ENCODE assay signal across 11 cellular contexts in the genomic region with DNA sequence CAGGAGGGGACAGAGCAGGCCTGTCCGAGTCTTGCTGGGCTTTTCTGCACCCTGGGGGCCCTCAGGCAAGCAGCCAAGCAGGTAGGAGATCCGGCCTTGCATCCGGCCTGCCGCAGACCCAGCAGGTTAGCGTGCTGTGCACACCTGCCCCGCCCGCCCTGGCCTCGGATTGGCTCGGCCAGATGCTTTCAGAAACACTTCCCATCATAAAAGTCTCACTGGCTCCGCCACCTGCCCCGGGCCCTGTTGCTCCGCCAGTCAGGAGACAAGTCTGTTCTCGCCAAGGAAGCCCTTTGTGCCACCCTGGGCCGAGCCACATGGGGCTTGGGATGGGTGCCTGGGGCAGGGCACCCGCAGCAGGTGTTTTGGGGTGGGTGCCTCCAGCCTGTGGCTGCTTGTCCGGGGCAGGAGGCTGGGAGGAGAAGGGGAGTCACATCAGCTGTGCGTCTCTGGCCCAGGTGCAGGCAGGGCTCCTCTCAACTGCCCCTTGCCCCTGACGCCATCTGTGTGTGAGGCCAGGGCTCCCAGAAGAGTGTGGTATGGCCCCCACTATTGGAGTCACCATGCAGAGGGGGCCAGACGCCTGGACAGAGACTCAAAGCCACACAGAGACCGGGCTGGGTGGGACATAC.
DNase-seq lines count a peak whose midpoint lies in the region; ATAC-seq, FAIRE-seq and TF ChIP-seq lines count a peak whose summit lies in the region.
"Had no signal": no experiment of that assay in that cellular context is flagged by ENCODE, and none has a peak within 500 bp of the region (broad histone marks: within the 10 kb centered on the region; RNA-seq: fewer than 3 reads in every experiment).

No MANE protein-coding gene starts in this region.

- H3K4me3 Mint-ChIP-seq in activated CD8-positive, alpha-beta T cell treated with anti-CD3 and anti-CD28 coated beads, Interleukin-2, amount 10 ng/mL, durations not matched to agents 7 days and 5 days = no peak overlapping the region
- H3K4me3 Mint-ChIP-seq: activated T-cell treated with anti-CD3 and anti-CD28 coated beads, Interleukin-2, amount 50 U/mL, for 4 hours; dendritic cell treated with granulocyte-macrophage colony-stimulating factor and Interleukin-4, amounts not matched to agents 40 ng/mL and 50 ng/mL, for 4 days had no signal

- peaks cover 7% of the 10 kb centered on the region for H3K27me3 Mint-ChIP-seq in activated CD8-positive, alpha-beta T cell treated with anti-CD3 and anti-CD28 coated beads, Interleukin-2, amount 10 ng/mL, durations not matched to agents 7 days and 5 days (ENCODE audit: low read depth)

- H3K4me3 ChIP-seq in urinary bladder (ENCODE audit: low read depth, low read length) (no peak overlapping the region), esophagus muscularis mucosa (no peak overlapping the region)

- H3K27ac ChIP-seq in urinary bladder (ENCODE audit: low read depth) (peak overlapping the region; percentile 63), esophagus muscularis mucosa (replicated peaks in 1 of 4) (no peak overlapping the region)

- ATAC-seq in activated CD8-positive, alpha-beta T cell treated with anti-CD3 and anti-CD28 coated beads, Interleukin-2, amount 10 ng/mL, durations not matched to agents 7 days and 5 days = no peak
- ATAC-seq: activated T-cell treated with anti-CD3 and anti-CD28 coated beads, Interleukin-2, amount 50 U/mL, for 4 hours had no signal

- no peaks in the 10 kb centered on the region for H3K27me3 ChIP-seq in esophagus muscularis mucosa

- POLR2A ChIA-PET in activated CD8-positive, alpha-beta T cell treated with anti-CD3 and anti-CD28 coated beads, Interleukin-2, amount 10 ng/mL, durations not matched to agents 7 days and 5 days (lab: Charles Lee) = interaction anchor here (0.6 kb wide), 1 partner anchor 77 kb away, joined by 3 read pairs; no protein-coding TSS in a partner anchor

- intact Hi-C loops in esophagus muscularis mucosa (cut with DNase I) = no loop called here

- H3K36me3 ChIP-seq in urinary bladder (ENCODE audit: insufficient read depth) (no peaks in the 10 kb centered on the region), esophagus muscularis mucosa (no peaks in the 10 kb centered on the region)

- no peak for TF ChIP-seq POLR2A in esophagus muscularis mucosa (IDR thresholded peaks at IDR 0.05; ENCODE audit: low read depth)

- H3K9me3 Mint-ChIP-seq in activated CD8-positive, alpha-beta T cell treated with anti-CD3 and anti-CD28 coated beads, Interleukin-2, amount 10 ng/mL, durations not matched to agents 7 days and 5 days (ENCODE audit: insufficient read depth) = no peaks in the 10 kb centered on the region
- H3K9me3 Mint-ChIP-seq: activated T-cell treated with anti-CD3 and anti-CD28 coated beads, Interleukin-2, amount 50 U/mL, for 4 hours; dendritic cell treated with granulocyte-macrophage colony-stimulating factor and Interleukin-4, amounts not matched to agents 40 ng/mL and 50 ng/mL, for 4 days had no signal

- CTCF ChIA-PET in activated CD8-positive, alpha-beta T cell treated with anti-CD3 and anti-CD28 coated beads, Interleukin-2, amount 10 ng/mL, durations not matched to agents 7 days and 5 days (lab: Charles Lee) = no interaction called here

- WGBS in urinary bladder = 77% methylated on average over 20 of the region's 20 CpGs
- 96% methylated on average over 5 of the region's 20 CpGs for WGBS in esophagus muscularis mucosa

- H3K27ac Mint-ChIP-seq in activated CD8-positive, alpha-beta T cell treated with anti-CD3 and anti-CD28 coated beads, Interleukin-2, amount 10 ng/mL, durations not matched to agents 7 days and 5 days = no peak overlapping the region
- H3K27ac Mint-ChIP-seq: dendritic cell treated with granulocyte-macrophage colony-stimulating factor and Interleukin-4, amounts not matched to agents 40 ng/mL and 50 ng/mL, for 4 days had no signal

- TF ChIP-seq EP300 in esophagus muscularis mucosa (IDR thresholded peaks at IDR 0.05) = no peak

- TF ChIP-seq CTCF in esophagus muscularis mucosa (IDR thresholded peaks at IDR 0.05) = no peak

- H3K4me1 ChIP-seq in urinary bladder (ENCODE audit: insufficient read depth) (no peaks in the 10 kb centered on the region), esophagus muscularis mucosa (peaks cover 8 to 56% (median 54%) of the 10 kb centered on the region in 4 donors)

- FAIRE-seq in RCC 7860 (lab: Jason Lieb, UNC) = no peak

- no peaks in the 10 kb centered on the region for H3K4me1 Mint-ChIP-seq in activated CD8-positive, alpha-beta T cell treated with anti-CD3 and anti-CD28 coated beads, Interleukin-2, amount 10 ng/mL, durations not matched to agents 7 days and 5 days (ENCODE audit: low read depth)

- DNase-seq in SIG-M5 treated with dmso at 0.1 percent for 504 hours (lab: John Stamatoyannopoulos, UW; ENCODE audit: unreplicated experiment) = peak; percentile 32
- DNase-seq in SIG-M5 (lab: John Stamatoyannopoulos, UW) = no peak
- DNase-seq in RPMI8226 = peak; percentile 75
- DNase-seq in iPS-NIHi11 (ENCODE audit: low spot score) = peak; percentile 74
- DNase-seq in RCC 7860 (ENCODE audit: low spot score) = no peak
- no peak for DNase-seq in activated CD8-positive, alpha-beta T cell treated with anti-CD3 and anti-CD28 coated beads, Interleukin-2, amount 10 ng/mL, durations not matched to agents 7 days and 5 days
- no peak for DNase-seq in esophagus muscularis mucosa (ENCODE audit: extremely low spot score)
- DNase-seq: activated T-cell treated with anti-CD3 and anti-CD28 coated beads, Interleukin-2, amount 50 U/mL, for 4 hours; T-helper 2 cell had no signal

- H3K36me3 Mint-ChIP-seq in activated CD8-positive, alpha-beta T cell treated with anti-CD3 and anti-CD28 coated beads, Interleukin-2, amount 10 ng/mL, durations not matched to agents 7 days and 5 days (ENCODE audit: low read depth) = no peaks in the 10 kb centered on the region

- H3K9me3 ChIP-seq in esophagus muscularis mucosa = no peaks in the 10 kb centered on the region

Comparison
In these comparisons a context has a peak if more than half of its experiments do, and no peak if none do; other contexts are left out.
1. DNase-seq: peak in SIG-M5 treated with dmso at 0.1 percent for 504 hours (single experiment), RPMI8226 (single experiment) and iPS-NIHi11 (single experiment); none in SIG-M5 (single experiment), RCC 7860 (single experiment), activated CD8-positive, alpha-beta T cell treated with anti-CD3 and anti-CD28 coated beads, Interleukin-2, amount 10 ng/mL, durations not matched to agents 7 days and 5 days (single experiment) and esophagus muscularis mucosa (single experiment).